1 cellular context compared by ENCODE assay signal in genomic region chr6:15643542-15643941, GRCh38.
A peak's percentile ranks its signal among the peaks of the same experiment; 100 is the strongest.
TF ChIP-seq lines count a peak whose summit lies in the region.

No MANE protein-coding gene starts in this region.

TF ChIP-seq in GM12878, 131 proteins besides CTCF, POLR2A, EP300 and RAD21 (continued from another document):
- TF ChIP-seq CEBPZ (IDR thresholded peaks at IDR 0.05; ENCODE audit: low read depth, low read length) (no peak), TBL1XR1 (IDR thresholded peaks at IDR 0.05; ENCODE audit: low read depth, low read length) (no peak), NBN (IDR thresholded peaks at IDR 0.05) (0 out of 2 replicates have a peak, but pooled peaks have one; percentile 30), SREBF2 (IDR thresholded peaks at IDR 0.05; ENCODE audit: low read length) (no peak), EZH2 (IDR thresholded peaks at IDR 0.05; ENCODE audit: borderline replicate concordance, control insufficient read depth, low read depth, low read length) (no peak), STAT3 (IDR thresholded peaks at IDR 0.05; ENCODE audit: low read depth, low read length) (no peak), DPF2 (IDR thresholded peaks at IDR 0.05) (no peak), PAX8 (IDR thresholded peaks at IDR 0.05) (no peak), IRF4 (IDR thresholded peaks at IDR 0.05; ENCODE audit: low read depth, low read length) (no peak), POLR2AphosphoS5 (IDR thresholded peaks at IDR 0.05; ENCODE audit: low read length) (no peak), RAD51 (IDR thresholded peaks at IDR 0.05) (no peak), USF2 (IDR thresholded peaks at IDR 0.05; ENCODE audit: borderline replicate concordance, low read depth, low read length) (no peak), ATF7 (IDR thresholded peaks at IDR 0.05; ENCODE audit: low read depth) (no peak), STAT1 (conservative IDR thresholded peaks at IDR 0.05) (no peak), YY1 (IDR thresholded peaks at IDR 0.05; ENCODE audit: low read depth, low read length) (no peak), KLF5 (IDR thresholded peaks at IDR 0.05; ENCODE audit: partially characterized antibody) (peak; percentile 84), ZNF24 (IDR thresholded peaks at IDR 0.05) (peak; percentile 97), SMAD1 (IDR thresholded peaks at IDR 0.05; ENCODE audit: low read depth, partially characterized antibody) (no peak), TCF3 (IDR thresholded peaks at IDR 0.05; ENCODE audit: borderline replicate concordance, insufficient read depth, low read depth, low read length) (no peak), MEF2A (IDR thresholded peaks at IDR 0.05; ENCODE audit: insufficient read depth, low read depth, low read length) (peak; percentile 22; the same call in 1 of the 2 replicates), CREB1 (IDR thresholded peaks at IDR 0.05; ENCODE audit: low read depth) (no peak)
